Comparison of ENCODE assay signal across 24 cellular contexts in the genomic region with DNA sequence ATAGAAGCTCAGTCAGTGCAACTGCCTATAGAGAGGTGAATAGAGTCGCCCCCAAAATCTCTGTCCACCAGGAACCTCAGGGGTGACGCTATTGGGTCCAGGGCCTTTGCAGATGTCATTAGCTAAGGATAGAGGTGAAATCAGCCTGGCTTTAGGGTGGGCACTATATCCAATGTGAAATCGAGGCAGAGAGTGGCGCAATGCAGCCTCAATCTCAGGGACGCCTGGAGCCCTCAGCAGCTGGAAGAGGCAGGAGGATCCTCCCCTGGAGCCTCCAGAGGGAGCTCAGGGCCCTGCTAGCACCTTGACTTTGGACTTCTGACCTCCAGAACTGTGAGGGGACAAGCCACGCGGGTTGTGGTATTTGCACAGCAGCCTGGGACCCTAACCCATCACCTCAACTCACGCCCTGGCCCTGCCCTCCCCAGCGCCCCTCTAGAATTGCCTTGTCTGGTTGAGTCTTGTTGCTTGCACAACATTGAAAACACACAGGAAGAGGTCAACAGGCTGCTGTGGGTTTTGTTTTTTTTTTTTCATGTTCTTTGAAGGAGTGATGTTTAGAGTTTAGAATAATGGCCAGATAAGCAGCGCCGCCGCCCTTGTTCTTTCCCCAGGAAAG.
DNase-seq lines count a peak whose midpoint lies in the region; ATAC-seq lines count a peak whose summit lies in the region.
"Had no signal": no experiment of that assay in that cellular context is flagged by ENCODE, and none has a peak within 500 bp of the region (broad histone marks: within the 10 kb centered on the region; RNA-seq: fewer than 3 reads in every experiment).

No MANE protein-coding gene starts in this region.

- no peak for DNase-seq in activated naive CD8-positive, alpha-beta T cell treated with anti-CD3 and anti-CD28 coated beads, Interleukin-2, amount 10 ng/mL, durations not matched to agents 7 days and 5 days
- DNase-seq in activated naive CD8-positive, alpha-beta T cell treated with anti-CD3 and anti-CD28 coated beads, Interleukin-2, amount 50 U/mL, for 24 hours = no peak
- peak; percentile 11 to 18 for DNase-seq in NOMO-1 (lab: John Stamatoyannopoulos, UW; ENCODE audit: unreplicated experiment in 2 of 2)
- no peak for DNase-seq in activated T-helper 2 cell treated with anti-CD3 and anti-CD28 coated beads, Interferon-gamma antibody, Interleukin-2, Interleukin-4, amounts not matched to agents 10 μg/mL and 5 μg/mL and 100 μg/mL, durations not matched to agents 14 hours and 24 hours and 36 hours (ENCODE audit: low spot score)
- DNase-seq in stimulated activated effector memory CD8-positive, alpha-beta T cell treated with anti-CD3 and anti-CD28 coated beads, Interleukin-12 subunit alpha, Interleukin-12 subunit beta, amount 100 ng/mL, for 72 hours (ENCODE audit: low spot score in 2 of 2) = no peak
- no peak for DNase-seq in NCI-H128 (lab: John Stamatoyannopoulos, UW; ENCODE audit: unreplicated experiment)
- no peak for DNase-seq in pons (ENCODE audit: low spot score)
- DNase-seq: activated effector memory CD4-positive, alpha-beta T cell treated with Interleukin-2 at 50 U/mL for 16 hours; body of pancreas; CD4-positive, CD25-positive, alpha-beta regulatory T cell; DMS 273 treated with DMSO at 0.1 percent for 48 hours; erythroblast; foreskin fibroblast; heart right ventricle; KBM-7; left cardiac atrium; MM.1S; NCI-H187; NCI-H69; psoas muscle; T-helper 9 cell had no signal

- peaks cover 30% of the 10 kb centered on the region for H3K27me3 Mint-ChIP-seq in activated naive CD8-positive, alpha-beta T cell treated with anti-CD3 and anti-CD28 coated beads, Interleukin-2, amount 10 ng/mL, durations not matched to agents 7 days and 5 days
- peaks cover 11% of the 10 kb centered on the region for H3K27me3 Mint-ChIP-seq in activated naive CD8-positive, alpha-beta T cell treated with anti-CD3 and anti-CD28 coated beads, Interleukin-2, amount 50 U/mL, for 24 hours
- peaks cover 19% of the 10 kb centered on the region for H3K27me3 Mint-ChIP-seq in activated T-helper 2 cell treated with anti-CD3 and anti-CD28 coated beads, Interferon-gamma antibody, Interleukin-2, Interleukin-4, amounts not matched to agents 10 μg/mL and 5 μg/mL and 100 μg/mL, durations not matched to agents 14 hours and 24 hours and 36 hours (ENCODE audit: low read depth)

- peak; percentile 46 for ATAC-seq in activated naive CD8-positive, alpha-beta T cell treated with anti-CD3 and anti-CD28 coated beads, Interleukin-2, amount 10 ng/mL, durations not matched to agents 7 days and 5 days (ENCODE audit: low read depth)
- ATAC-seq in activated naive CD8-positive, alpha-beta T cell treated with anti-CD3 and anti-CD28 coated beads, Interleukin-2, amount 50 U/mL, for 24 hours = no peak
- ATAC-seq in stimulated activated effector memory CD8-positive, alpha-beta T cell treated with anti-CD3 and anti-CD28 coated beads, Interleukin-12 subunit alpha, Interleukin-12 subunit beta, amount 100 ng/mL, for 72 hours = peak; percentile 31
- ATAC-seq in HG03565 (IDR thresholded peaks at IDR 0.05; ENCODE audit: unreplicated experiment) = no peak
- ATAC-seq: activated CD4-positive, CD25-positive, alpha-beta regulatory T cell treated with anti-CD3 and anti-CD28 coated beads, Interleukin-2, amount 50 U/mL, for 24 hours; body of pancreas; heart right ventricle; left cardiac atrium; psoas muscle had no signal

- POLR2A ChIA-PET in activated naive CD8-positive, alpha-beta T cell treated with anti-CD3 and anti-CD28 coated beads, Interleukin-2, amount 10 ng/mL, durations not matched to agents 7 days and 5 days (lab: Charles Lee) = no interaction called here

- H3K27ac Mint-ChIP-seq in activated naive CD8-positive, alpha-beta T cell treated with anti-CD3 and anti-CD28 coated beads, Interleukin-2, amount 10 ng/mL, durations not matched to agents 7 days and 5 days = peak overlapping the region; percentile 42
- H3K27ac Mint-ChIP-seq in activated naive CD8-positive, alpha-beta T cell treated with anti-CD3 and anti-CD28 coated beads, Interleukin-2, amount 50 U/mL, for 24 hours = no peak overlapping the region
- H3K27ac Mint-ChIP-seq in activated T-helper 2 cell treated with anti-CD3 and anti-CD28 coated beads, Interferon-gamma antibody, Interleukin-2, Interleukin-4, amounts not matched to agents 10 μg/mL and 5 μg/mL and 100 μg/mL, durations not matched to agents 14 hours and 24 hours and 36 hours = no peak overlapping the region
- peak overlapping the region; percentile 60 for H3K27ac Mint-ChIP-seq in stimulated activated effector memory CD8-positive, alpha-beta T cell treated with anti-CD3 and anti-CD28 coated beads, Interleukin-12 subunit alpha, Interleukin-12 subunit beta, amount 100 ng/mL, for 72 hours
- H3K27ac Mint-ChIP-seq: CD4-positive, CD25-positive, alpha-beta regulatory T cell; memory B cell had no signal

- intact Hi-C loops in activated T-helper 2 cell treated with anti-CD3 and anti-CD28 coated beads, Interferon-gamma antibody, Interleukin-2, Interleukin-4, amounts not matched to agents 10 μg/mL and 5 μg/mL and 100 μg/mL, durations not matched to agents 14 hours and 24 hours and 36 hours (cut with micrococcal nuclease) = loop anchor here (10.0 kb wide), 1 partner anchor 191 kb away; no protein-coding TSS in a partner anchor

- H3K36me3 Mint-ChIP-seq in activated naive CD8-positive, alpha-beta T cell treated with anti-CD3 and anti-CD28 coated beads, Interleukin-2, amount 10 ng/mL, durations not matched to agents 7 days and 5 days = no peaks in the 10 kb centered on the region
- H3K36me3 Mint-ChIP-seq in activated naive CD8-positive, alpha-beta T cell treated with anti-CD3 and anti-CD28 coated beads, Interleukin-2, amount 50 U/mL, for 24 hours (ENCODE audit: low read depth) = no peaks in the 10 kb centered on the region
- no peaks in the 10 kb centered on the region for H3K36me3 Mint-ChIP-seq in activated T-helper 2 cell treated with anti-CD3 and anti-CD28 coated beads, Interferon-gamma antibody, Interleukin-2, Interleukin-4, amounts not matched to agents 10 μg/mL and 5 μg/mL and 100 μg/mL, durations not matched to agents 14 hours and 24 hours and 36 hours (ENCODE audit: low read depth)
- H3K36me3 Mint-ChIP-seq in stimulated activated effector memory CD8-positive, alpha-beta T cell treated with anti-CD3 and anti-CD28 coated beads, Interleukin-12 subunit alpha, Interleukin-12 subunit beta, amount 100 ng/mL, for 72 hours = no peaks in the 10 kb centered on the region
- H3K36me3 Mint-ChIP-seq: CD4-positive, CD25-positive, alpha-beta regulatory T cell; memory B cell had no signal

- H3K9me3 Mint-ChIP-seq in activated naive CD8-positive, alpha-beta T cell treated with anti-CD3 and anti-CD28 coated beads, Interleukin-2, amount 10 ng/mL, durations not matched to agents 7 days and 5 days = no peaks in the 10 kb centered on the region
- H3K9me3 Mint-ChIP-seq in activated naive CD8-positive, alpha-beta T cell treated with anti-CD3 and anti-CD28 coated beads, Interleukin-2, amount 50 U/mL, for 24 hours = no peaks in the 10 kb centered on the region
- H3K9me3 Mint-ChIP-seq in activated T-helper 2 cell treated with anti-CD3 and anti-CD28 coated beads, Interferon-gamma antibody, Interleukin-2, Interleukin-4, amounts not matched to agents 10 μg/mL and 5 μg/mL and 100 μg/mL, durations not matched to agents 14 hours and 24 hours and 36 hours = no peaks in the 10 kb centered on the region
- no peaks in the 10 kb centered on the region for H3K9me3 Mint-ChIP-seq in stimulated activated effector memory CD8-positive, alpha-beta T cell treated with anti-CD3 and anti-CD28 coated beads, Interleukin-12 subunit alpha, Interleukin-12 subunit beta, amount 100 ng/mL, for 72 hours
- H3K9me3 Mint-ChIP-seq: memory B cell had no signal

- H3K4me1 Mint-ChIP-seq in activated naive CD8-positive, alpha-beta T cell treated with anti-CD3 and anti-CD28 coated beads, Interleukin-2, amount 10 ng/mL, durations not matched to agents 7 days and 5 days = peaks cover 8% of the 10 kb centered on the region
- no peaks in the 10 kb centered on the region for H3K4me1 Mint-ChIP-seq in activated naive CD8-positive, alpha-beta T cell treated with anti-CD3 and anti-CD28 coated beads, Interleukin-2, amount 50 U/mL, for 24 hours
- peaks cover 14% of the 10 kb centered on the region for H3K4me1 Mint-ChIP-seq in activated T-helper 2 cell treated with anti-CD3 and anti-CD28 coated beads, Interferon-gamma antibody, Interleukin-2, Interleukin-4, amounts not matched to agents 10 μg/mL and 5 μg/mL and 100 μg/mL, durations not matched to agents 14 hours and 24 hours and 36 hours (ENCODE audit: low read depth)
- peaks cover 50% of the 10 kb centered on the region for H3K4me1 Mint-ChIP-seq in stimulated activated effector memory CD8-positive, alpha-beta T cell treated with anti-CD3 and anti-CD28 coated beads, Interleukin-12 subunit alpha, Interleukin-12 subunit beta, amount 100 ng/mL, for 72 hours
- H3K4me1 Mint-ChIP-seq: CD4-positive, CD25-positive, alpha-beta regulatory T cell had no signal

- peak overlapping the region; percentile 20 for H3K4me3 Mint-ChIP-seq in activated naive CD8-positive, alpha-beta T cell treated with anti-CD3 and anti-CD28 coated beads, Interleukin-2, amount 10 ng/mL, durations not matched to agents 7 days and 5 days
- no peak overlapping the region for H3K4me3 Mint-ChIP-seq in activated naive CD8-positive, alpha-beta T cell treated with anti-CD3 and anti-CD28 coated beads, Interleukin-2, amount 50 U/mL, for 24 hours
- peak overlapping the region; percentile 23 for H3K4me3 Mint-ChIP-seq in activated T-helper 2 cell treated with anti-CD3 and anti-CD28 coated beads, Interferon-gamma antibody, Interleukin-2, Interleukin-4, amounts not matched to agents 10 μg/mL and 5 μg/mL and 100 μg/mL, durations not matched to agents 14 hours and 24 hours and 36 hours (ENCODE audit: low read depth)
- H3K4me3 Mint-ChIP-seq in stimulated activated effector memory CD8-positive, alpha-beta T cell treated with anti-CD3 and anti-CD28 coated beads, Interleukin-12 subunit alpha, Interleukin-12 subunit beta, amount 100 ng/mL, for 72 hours = peak overlapping the region; percentile 33
- H3K4me3 Mint-ChIP-seq: CD4-positive, CD25-positive, alpha-beta regulatory T cell; memory B cell had no signal

Comparison
In these comparisons a context has a peak if more than half of its experiments do, and no peak if none do; other contexts are left out.
1. ATAC-seq: peak in activated naive CD8-positive, alpha-beta T cell treated with anti-CD3 and anti-CD28 coated beads, Interleukin-2, amount 10 ng/mL, durations not matched to agents 7 days and 5 days (single experiment) and stimulated activated effector memory CD8-positive, alpha-beta T cell treated with anti-CD3 and anti-CD28 coated beads, Interleukin-12 subunit alpha, Interleukin-12 subunit beta, amount 100 ng/mL, for 72 hours (single experiment); none in activated naive CD8-positive, alpha-beta T cell treated with anti-CD3 and anti-CD28 coated beads, Interleukin-2, amount 50 U/mL, for 24 hours (single experiment) and HG03565 (single experiment).
2. H3K27ac Mint-ChIP-seq: peak in activated naive CD8-positive, alpha-beta T cell treated with anti-CD3 and anti-CD28 coated beads, Interleukin-2, amount 10 ng/mL, durations not matched to agents 7 days and 5 days (single experiment) and stimulated activated effector memory CD8-positive, alpha-beta T cell treated with anti-CD3 and anti-CD28 coated beads, Interleukin-12 subunit alpha, Interleukin-12 subunit beta, amount 100 ng/mL, for 72 hours (single experiment); none in activated naive CD8-positive, alpha-beta T cell treated with anti-CD3 and anti-CD28 coated beads, Interleukin-2, amount 50 U/mL, for 24 hours (single experiment) and activated T-helper 2 cell treated with anti-CD3 and anti-CD28 coated beads, Interferon-gamma antibody, Interleukin-2, Interleukin-4, amounts not matched to agents 10 μg/mL and 5 μg/mL and 100 μg/mL, durations not matched to agents 14 hours and 24 hours and 36 hours (single experiment).
3. DNase-seq: peak in NOMO-1 (2 of 2); none in activated naive CD8-positive, alpha-beta T cell treated with anti-CD3 and anti-CD28 coated beads, Interleukin-2, amount 10 ng/mL, durations not matched to agents 7 days and 5 days (single experiment), activated naive CD8-positive, alpha-beta T cell treated with anti-CD3 and anti-CD28 coated beads, Interleukin-2, amount 50 U/mL, for 24 hours (single experiment), activated T-helper 2 cell treated with anti-CD3 and anti-CD28 coated beads, Interferon-gamma antibody, Interleukin-2, Interleukin-4, amounts not matched to agents 10 μg/mL and 5 μg/mL and 100 μg/mL, durations not matched to agents 14 hours and 24 hours and 36 hours (single experiment), stimulated activated effector memory CD8-positive, alpha-beta T cell treated with anti-CD3 and anti-CD28 coated beads, Interleukin-12 subunit alpha, Interleukin-12 subunit beta, amount 100 ng/mL, for 72 hours (0 of 2), NCI-H128 (single experiment) and pons (single experiment).